In genomic region chr18:63603772-63604171, GRCh38 we compare ENCODE assay signal across 11 cellular contexts. TPM values are rescaled to one million over a fixed set of nuclear protein-coding genes. Genes with fewer than 3 reads are reported as not detected.
DNase-seq lines count a peak whose midpoint lies in the region; ATAC-seq and TF ChIP-seq lines count a peak whose summit lies in the region.
"Had no signal": no experiment of that assay in that cellular context is flagged by ENCODE, and none has a peak within 500 bp of the region (broad histone marks: within the 10 kb centered on the region; RNA-seq: fewer than 3 reads in every experiment).

No MANE protein-coding gene starts in this region.

- H3K4me1 ChIP-seq in H9 (ENCODE audit: insufficient read depth, low read length), result no peaks in the 10 kb centered on the region; the same call in 1 of the 2 replicates
- no peaks in the 10 kb centered on the region for H3K4me1 ChIP-seq in Caco-2

- no peak overlapping the region for H4K91ac ChIP-seq in H9 (ENCODE audit: insufficient read length, low read depth, low read length)

- no peak overlapping the region for H3K27ac Mint-ChIP-seq in T-cell
- H3K27ac Mint-ChIP-seq in H9, result no peak overlapping the region
- no peak overlapping the region for H3K27ac Mint-ChIP-seq in Caco-2 (ENCODE audit: unreplicated experiment)
- H3K27ac Mint-ChIP-seq: T-helper 2 cell treated with Interferon-gamma antibody and Interleukin-4, amounts not matched to agents 5 μg/mL and 100 μg/mL, for 36 hours had no signal

- no peak for TF ChIP-seq CTCF in foreskin fibroblast (IDR thresholded peaks at IDR 0.05; ENCODE audit: low read depth, low read length)
- TF ChIP-seq CTCF in H9 (conservative IDR thresholded peaks at IDR 0.05), result no peak
- TF ChIP-seq CTCF in Caco-2 (IDR thresholded peaks at IDR 0.05; ENCODE audit: insufficient read depth in 1 of 2, low read depth in 1 of 2, low read length in 1 of 2, severe bottlenecking in 1 of 2, unreplicated experiment in 1 of 2), result no peak

- H3K4me3 Mint-ChIP-seq in T-cell (no peak overlapping the region), H9 (no peak overlapping the region), Caco-2 (ENCODE audit: unreplicated experiment) (no peak overlapping the region)
- H3K4me3 Mint-ChIP-seq: T-helper 2 cell treated with Interferon-gamma antibody and Interleukin-4, amounts not matched to agents 5 μg/mL and 100 μg/mL, for 36 hours had no signal

- no peak overlapping the region for H2AK5ac ChIP-seq in H9 (ENCODE audit: insufficient read length, low read length)

- H3K14ac ChIP-seq in H9 (ENCODE audit: insufficient read depth, low read length), result no peak overlapping the region

- H3T11ph ChIP-seq in H9 (ENCODE audit: low read length), result no peak overlapping the region

- H3K27me3 Mint-ChIP-seq in T-cell, result peaks cover 0 to 14% of the 10 kb centered on the region in 2 donors
- no peaks in the 10 kb centered on the region for H3K27me3 Mint-ChIP-seq in H9 (ENCODE audit: low read depth)
- no peaks in the 10 kb centered on the region for H3K27me3 Mint-ChIP-seq in Caco-2 (ENCODE audit: insufficient read depth, unreplicated experiment)

- H3K9ac ChIP-seq in H9 (ENCODE audit: extremely low read depth, insufficient read length, low read length), result no peak overlapping the region

- H3K4ac ChIP-seq in H9 (ENCODE audit: low read depth, low read length), result no peak overlapping the region

- no peak overlapping the region for H2AFZ ChIP-seq in H9 (ENCODE audit: low read length)

- no peaks in the 10 kb centered on the region for H3K4me1 Mint-ChIP-seq in T-cell
- peaks cover 0 to 5% of the 10 kb centered on the region in 2 experiments; a peak in 2 of 4 replicates for H3K4me1 Mint-ChIP-seq in H9
- no peaks in the 10 kb centered on the region for H3K4me1 Mint-ChIP-seq in Caco-2 (ENCODE audit: low read depth, unreplicated experiment)

- H3K23ac ChIP-seq in H9 (ENCODE audit: insufficient read length, low read depth, low read length), result no peak overlapping the region

- H4K5ac ChIP-seq in H9 (ENCODE audit: insufficient read length, low read depth, low read length), result no peak overlapping the region

- H3K4me2 ChIP-seq in H9 (ENCODE audit: insufficient read depth, insufficient read length, low read length), result no peak overlapping the region

- no peak overlapping the region for H4K8ac ChIP-seq in H9 (replicated peaks; ENCODE audit: insufficient read length, low read depth, low read length)

- H3K9me3 ChIP-seq in H9 (ENCODE audit: control insufficient read depth, low read depth, low read length) (no peaks in the 10 kb centered on the region), Caco-2 (no peaks in the 10 kb centered on the region)

- H2BK20ac ChIP-seq in H9 (ENCODE audit: low read depth, low read length, poor library complexity, severe bottlenecking), result no peak overlapping the region

- no peaks in the 10 kb centered on the region for H3K36me3 ChIP-seq in Caco-2 (ENCODE audit: control insufficient read depth, insufficient read depth, low read length)

- H3K9me3 Mint-ChIP-seq in T-cell (no peaks in the 10 kb centered on the region), H9 (peaks cover 0 to 2% of the 10 kb centered on the region in 2 experiments; a peak in 1 of 5 replicates), Caco-2 (ENCODE audit: unreplicated experiment) (no peaks in the 10 kb centered on the region)
- H3K9me3 Mint-ChIP-seq: T-helper 2 cell treated with Interferon-gamma antibody and Interleukin-4, amounts not matched to agents 5 μg/mL and 100 μg/mL, for 36 hours had no signal

- no peak overlapping the region for H2BK15ac ChIP-seq in H9 (ENCODE audit: low read depth, low read length)

- intact Hi-C loops in Caco-2 (cut with micrococcal nuclease; ENCODE audit: unreplicated experiment), result no loop called here

- H3K4me3 ChIP-seq in foreskin fibroblast (ENCODE audit: low read depth in 1 of 2, low read length in 2 of 2) (no peak overlapping the region), Caco-2 (ENCODE audit: low read depth, low read length) (no peak overlapping the region)

- DNase-seq in foreskin fibroblast (peak; percentile 18 to 36), hepatic stellate cell (ENCODE audit: low spot score) (no peak), T-cell (no peak), H9 (no peak), Caco-2 (no peak)
- DNase-seq: NCI-H1092 had no signal

- no peaks in the 10 kb centered on the region for H3K36me3 Mint-ChIP-seq in T-cell
- H3K36me3 Mint-ChIP-seq in H9 (ENCODE audit: insufficient read depth in 1 of 3, low read depth in 3 of 3), result no peaks in the 10 kb centered on the region
- no peaks in the 10 kb centered on the region for H3K36me3 Mint-ChIP-seq in Caco-2 (ENCODE audit: insufficient read depth, unreplicated experiment)

- no peak overlapping the region for H2BK120ac ChIP-seq in H9 (ENCODE audit: low read depth, low read length, poor library complexity, severe bottlenecking)

- H2BK5ac ChIP-seq in H9 (ENCODE audit: insufficient read length, low read length), result no peak overlapping the region

- H3K27me3 ChIP-seq in H9 (ENCODE audit: insufficient read depth, low read length) (no peaks in the 10 kb centered on the region), Caco-2 (replicated peaks; ENCODE audit: control insufficient read depth, insufficient read depth, low read length) (no peaks in the 10 kb centered on the region)

- no CpG with 5 or more reads among the region's 1 CpG for WGBS in H9 (ENCODE audit: extremely low coverage, insufficient read length, low lambda C conversion rate)

- H4K20me1 ChIP-seq in H9 (ENCODE audit: control insufficient read depth, insufficient read depth, insufficient read length), result no peaks in the 10 kb centered on the region

- POLR2A ChIA-PET in T-cell (lab: Charles Lee) (interaction anchor here in 1 of 2 donors (0.6 kb wide), 1 partner anchor 240 kb away, joined by 3 read pairs; no protein-coding TSS in a partner anchor), Caco-2 (lab: Charles Lee) (no interaction called here)

- no peaks in the 10 kb centered on the region for H3K79me2 ChIP-seq in H9 (ENCODE audit: insufficient read depth, low read length)

- no peak overlapping the region for H2BK12ac ChIP-seq in H9 (ENCODE audit: insufficient read length, low read depth, low read length)

- no TSS peak for BruUV-seq in Caco-2 (replicated peaks; lab: Mats Ljungman, UMichigan)

- H3K27ac ChIP-seq in H9 (ENCODE audit: insufficient read length, low read depth, low read length), result no peak overlapping the region

- no peaks in the 10 kb centered on the region for H3K23me2 ChIP-seq in H9 (ENCODE audit: insufficient read length, low read depth, low read length, poor library complexity, severe bottlenecking)

- H3K56ac ChIP-seq in H9 (ENCODE audit: insufficient read length, low read depth, low read length), result no peak overlapping the region

- CTCF ChIA-PET in T-cell (lab: Charles Lee), result no interaction called here
- CTCF ChIA-PET in Caco-2 (lab: Charles Lee), result no interaction called here

- H3K18ac ChIP-seq in H9 (ENCODE audit: insufficient read length, low read depth, low read length), result no peak overlapping the region

- peak; percentile 99 for ATAC-seq in GM18520 (IDR thresholded peaks at IDR 0.05; ENCODE audit: unreplicated experiment)
- ATAC-seq in GM21737 (IDR thresholded peaks at IDR 0.05; ENCODE audit: unreplicated experiment), result peak; percentile 98
- peak; percentile 93 for ATAC-seq in HG03439 (IDR thresholded peaks at IDR 0.05; ENCODE audit: unreplicated experiment)
- ATAC-seq in T-cell (replicated peaks in 1 of 4), result no peak

- no peaks in the 10 kb centered on the region for H3K79me1 ChIP-seq in H9 (ENCODE audit: insufficient read depth, low read depth, low read length, poor library complexity, severe bottlenecking)

RNA-seq across cellular contexts. Expression of gene SERPINB13, which starts 16.6 kb away (rescaled TPM):
- total RNA-seq in T-cell (not detected), H9 (2021) (not detected in 2 replicates), Caco-2 (2022) (not detected in 2 replicates)
- total RNA-seq: subcutaneous adipose tissue had no signal

RNA-seq across cellular contexts. Expression of gene SERPINB4, which starts 40.3 kb away (rescaled TPM):
- total RNA-seq in T-cell, result not detected
- 4.1 and 4.3 TPM in 2 replicates for total RNA-seq in H9 (2021)
- total RNA-seq in Caco-2 (2022), result not detected in 2 replicates
- total RNA-seq: subcutaneous adipose tissue had no signal

RNA-seq across cellular contexts. Expression of gene SERPINB3, which starts 57.9 kb away (rescaled TPM):
- total RNA-seq in T-cell (not detected), H9 (2021) (1.7 TPM in 2 replicates), Caco-2 (2022) (not detected in 2 replicates)
- total RNA-seq: subcutaneous adipose tissue had no signal

Comparison
In these comparisons a context has a peak if more than half of its experiments do, and no peak if none do; other contexts are left out.
1. ATAC-seq: peak in GM18520 (single experiment), GM21737 (single experiment) and HG03439 (single experiment); none in T-cell (0 of 4).
2. DNase-seq: peak in foreskin fibroblast (2 of 2); none in hepatic stellate cell (single experiment), T-cell (0 of 34), H9 (single experiment) and Caco-2 (0 of 2).